Comparison of ENCODE assay signal across 16 cellular contexts in the genomic region with DNA sequence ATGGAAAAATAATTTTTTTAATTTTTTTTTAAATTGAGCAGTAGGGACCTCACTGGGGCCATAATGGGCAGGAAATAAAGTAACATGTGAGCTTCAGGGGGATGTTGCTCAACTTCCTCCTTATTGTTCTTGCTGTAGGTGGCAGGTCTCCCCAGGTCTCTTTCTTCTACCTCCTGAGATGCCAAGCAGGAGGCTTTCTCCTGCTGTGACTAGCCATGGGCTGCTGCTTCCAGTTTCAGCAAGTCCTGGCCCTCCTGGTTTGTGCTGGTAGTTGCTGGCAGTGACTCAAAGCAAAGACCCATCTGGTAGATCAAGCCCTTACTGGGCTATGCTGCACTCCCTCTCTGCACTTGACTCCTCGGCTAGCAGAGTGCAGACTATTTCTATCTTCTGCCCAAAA. TPM values are rescaled to one million over a fixed set of nuclear protein-coding genes. Genes with fewer than 3 reads are reported as not detected.
DNase-seq lines count a peak whose midpoint lies in the region; ATAC-seq lines count a peak whose summit lies in the region.
"Had no signal": no experiment of that assay in that cellular context is flagged by ENCODE, and none has a peak within 500 bp of the region (broad histone marks: within the 10 kb centered on the region; RNA-seq: fewer than 3 reads in every experiment).

No MANE protein-coding gene starts in this region.

- no peak overlapping the region for H3K27ac ChIP-seq in CD8-positive, alpha-beta memory T cell (ENCODE audit: low read depth, low read length)
- H3K27ac ChIP-seq: SK-N-MC had no signal

- H3K4me1 Mint-ChIP-seq in CD8-positive, alpha-beta memory T cell = peaks cover under 1 to 11% (median 3%) of the 10 kb centered on the region in 3 donors
- H3K4me1 Mint-ChIP-seq in activated naive CD8-positive, alpha-beta T cell treated with anti-CD3 and anti-CD28 coated beads for 36 hours = peaks cover 11% of the 10 kb centered on the region

- H3K4me3 ChIP-seq in CD8-positive, alpha-beta memory T cell (ENCODE audit: low read length) = no peak overlapping the region
- H3K4me3 ChIP-seq: SK-N-MC had no signal

- CTCF ChIA-PET in CD8-positive, alpha-beta memory T cell (lab: Charles Lee) = interaction anchor here (1.7 kb wide), 1 partner anchor 27 kb away, joined by 4 read pairs; no protein-coding TSS in a partner anchor

- H3K9me3 ChIP-seq in CD8-positive, alpha-beta memory T cell (ENCODE audit: low read length) = no peaks in the 10 kb centered on the region

- H3K9me3 Mint-ChIP-seq in CD8-positive, alpha-beta memory T cell = no peaks in the 10 kb centered on the region
- no peaks in the 10 kb centered on the region for H3K9me3 Mint-ChIP-seq in activated naive CD8-positive, alpha-beta T cell treated with anti-CD3 and anti-CD28 coated beads for 36 hours
- H3K9me3 Mint-ChIP-seq: activated T-helper 1 cell treated with anti-CD3 and anti-CD28 coated beads, Interleukin-12 subunit alpha, Interleukin-12 subunit beta, Interleukin-2, Interleukin-4 antibody, amounts not matched to agents 30 ng/mL and 10 ng/mL and 1 ng/mL, durations not matched to agents 14 hours and 24 hours and 36 hours; CD4-positive, CD25-positive, alpha-beta regulatory T cell had no signal

- peak overlapping the region in 1 of 7 donors; percentile 41 for H3K4me3 Mint-ChIP-seq in CD8-positive, alpha-beta memory T cell
- H3K4me3 Mint-ChIP-seq in activated naive CD8-positive, alpha-beta T cell treated with anti-CD3 and anti-CD28 coated beads for 36 hours = no peak overlapping the region
- H3K4me3 Mint-ChIP-seq: activated T-helper 1 cell treated with anti-CD3 and anti-CD28 coated beads, Interleukin-12 subunit alpha, Interleukin-12 subunit beta, Interleukin-2, Interleukin-4 antibody, amounts not matched to agents 30 ng/mL and 10 ng/mL and 1 ng/mL, durations not matched to agents 14 hours and 24 hours and 36 hours had no signal

- H3K27me3 Mint-ChIP-seq in CD8-positive, alpha-beta memory T cell = no peaks in the 10 kb centered on the region
- H3K27me3 Mint-ChIP-seq in activated naive CD8-positive, alpha-beta T cell treated with anti-CD3 and anti-CD28 coated beads for 36 hours = no peaks in the 10 kb centered on the region
- H3K27me3 Mint-ChIP-seq: CD4-positive, CD25-positive, alpha-beta regulatory T cell had no signal

- peak overlapping the region in 6 of 8 donors; percentile 17 to 94 (median 72) for H3K27ac Mint-ChIP-seq in CD8-positive, alpha-beta memory T cell
- H3K27ac Mint-ChIP-seq in activated naive CD8-positive, alpha-beta T cell treated with anti-CD3 and anti-CD28 coated beads for 36 hours = peak overlapping the region; percentile 57
- H3K27ac Mint-ChIP-seq: activated T-helper 1 cell treated with anti-CD3 and anti-CD28 coated beads, Interleukin-12 subunit alpha, Interleukin-12 subunit beta, Interleukin-2, Interleukin-4 antibody, amounts not matched to agents 30 ng/mL and 10 ng/mL and 1 ng/mL, durations not matched to agents 14 hours and 24 hours and 36 hours had no signal

- no peaks in the 10 kb centered on the region for H3K4me1 ChIP-seq in CD8-positive, alpha-beta memory T cell (ENCODE audit: insufficient read depth, low read length)

- ATAC-seq in HG03159 (IDR thresholded peaks at IDR 0.05; ENCODE audit: unreplicated experiment) (no peak), GM18517 (IDR thresholded peaks at IDR 0.05; ENCODE audit: unreplicated experiment) (no peak), left lobe of liver (no peak), HG03039 (IDR thresholded peaks at IDR 0.05; ENCODE audit: unreplicated experiment) (no peak)

- POLR2A ChIA-PET in CD8-positive, alpha-beta memory T cell (lab: Charles Lee) = no interaction called here

- H3K36me3 ChIP-seq in CD8-positive, alpha-beta memory T cell (ENCODE audit: insufficient read depth, low read length) = no peaks in the 10 kb centered on the region

- H3K27me3 ChIP-seq in CD8-positive, alpha-beta memory T cell (ENCODE audit: insufficient read depth, low read length, poor library complexity, severe bottlenecking) = no peaks in the 10 kb centered on the region

- DNase-seq in CD8-positive, alpha-beta memory T cell = no peak
- DNase-seq in Kasumi-1 (lab: John Stamatoyannopoulos, UW) (peak; percentile 51 to 65), lung microvascular endothelial cell (ENCODE audit: low read depth in 2 of 2) (peak; percentile 53 to 72), left lobe of liver (ENCODE audit: low spot score) (no peak)
- DNase-seq in activated naive CD8-positive, alpha-beta T cell treated with anti-CD3 and anti-CD28 coated beads for 36 hours = no peak
- DNase-seq: activated CD4-positive, CD25-positive, alpha-beta regulatory T cell; head of caudate nucleus; NCI-H2029 treated with DMSO at 0.1 percent for 48 hours had no signal

- no peaks in the 10 kb centered on the region for H3K36me3 Mint-ChIP-seq in CD8-positive, alpha-beta memory T cell
- no peaks in the 10 kb centered on the region for H3K36me3 Mint-ChIP-seq in activated naive CD8-positive, alpha-beta T cell treated with anti-CD3 and anti-CD28 coated beads for 36 hours
- H3K36me3 Mint-ChIP-seq: CD4-positive, CD25-positive, alpha-beta regulatory T cell had no signal

RNA-seq across cellular contexts. Expression of gene DPEP2NB, which starts 2.3 kb away (rescaled TPM):
- total RNA-seq in CD8-positive, alpha-beta memory T cell = not detected
- polyA plus RNA-seq in CD8-positive, alpha-beta memory T cell = not detected
- total RNA-seq in activated naive CD8-positive, alpha-beta T cell treated with anti-CD3 and anti-CD28 coated beads for 36 hours = not detected
- total RNA-seq in lung microvascular endothelial cell (under 0.01 TPM in 1 of 2 replicates, not detected in the other), left lobe of liver (not detected)
- total RNA-seq: activated T-helper 1 cell treated with anti-CD3 and anti-CD28 coated beads, Interleukin-12 subunit alpha, Interleukin-12 subunit beta, Interleukin-2, Interleukin-4 antibody, amounts not matched to agents 30 ng/mL and 10 ng/mL and 1 ng/mL, durations not matched to agents 14 hours and 24 hours and 36 hours; CD4-positive, CD25-positive, alpha-beta regulatory T cell; skeletal muscle tissue had no signal
- polyA plus RNA-seq: CD4-positive, CD25-positive, alpha-beta regulatory T cell; neural cell had no signal

RNA-seq across cellular contexts. Expression of gene DDX28, which starts 9.6 kb away (rescaled TPM):
- total RNA-seq in CD8-positive, alpha-beta memory T cell = 10 to 100 TPM; 28.3 to 29.2 TPM
- 31.5 TPM for polyA plus RNA-seq in CD8-positive, alpha-beta memory T cell
- total RNA-seq in activated naive CD8-positive, alpha-beta T cell treated with anti-CD3 and anti-CD28 coated beads for 36 hours = 10 to 100 TPM; 32.0 to 32.3 TPM
- total RNA-seq in lung microvascular endothelial cell (12.0 and 19.8 TPM in 2 replicates), left lobe of liver (5.1 TPM)

RNA-seq across cellular contexts. Expression of gene DUS2, which starts 9.6 kb away (rescaled TPM):
- 10 to 100 TPM; 31.3 to 32.2 TPM for total RNA-seq in CD8-positive, alpha-beta memory T cell
- 15.3 TPM for polyA plus RNA-seq in CD8-positive, alpha-beta memory T cell
- total RNA-seq in activated naive CD8-positive, alpha-beta T cell treated with anti-CD3 and anti-CD28 coated beads for 36 hours = 10 to 100 TPM; 34.6 to 39.1 TPM
- 13.7 and 17.7 TPM in 2 replicates for total RNA-seq in lung microvascular endothelial cell
- 7.6 TPM for total RNA-seq in left lobe of liver

RNA-seq across cellular contexts. Expression of gene DPEP2, which starts 14.2 kb away (rescaled TPM):
- total RNA-seq in CD8-positive, alpha-beta memory T cell = 1 to 10 TPM; 6.2 to 6.4 TPM
- polyA plus RNA-seq in CD8-positive, alpha-beta memory T cell = 34.0 TPM
- 1 to 10 TPM; 1.8 to 2.7 TPM for total RNA-seq in activated naive CD8-positive, alpha-beta T cell treated with anti-CD3 and anti-CD28 coated beads for 36 hours
- total RNA-seq in lung microvascular endothelial cell (3.3 and 8.9 TPM in 2 replicates), left lobe of liver (1.0 TPM)
- polyA plus RNA-seq: neural cell had no signal

RNA-seq across cellular contexts. Expression of gene DPEP3, which starts 33.1 kb away (rescaled TPM):
- total RNA-seq in CD8-positive, alpha-beta memory T cell = under 1 TPM; 0.18 TPM
- polyA plus RNA-seq in CD8-positive, alpha-beta memory T cell = 0.10 TPM
- under 1 TPM; 0.29 to 0.42 TPM for total RNA-seq in activated naive CD8-positive, alpha-beta T cell treated with anti-CD3 and anti-CD28 coated beads for 36 hours
- 0.20 TPM in 1 of 2 replicates, not detected in the other for total RNA-seq in lung microvascular endothelial cell
- total RNA-seq in left lobe of liver = not detected
- total RNA-seq: activated T-helper 1 cell treated with anti-CD3 and anti-CD28 coated beads, Interleukin-12 subunit alpha, Interleukin-12 subunit beta, Interleukin-2, Interleukin-4 antibody, amounts not matched to agents 30 ng/mL and 10 ng/mL and 1 ng/mL, durations not matched to agents 14 hours and 24 hours and 36 hours; skeletal muscle tissue had no signal
- polyA plus RNA-seq: neural cell had no signal

Comparison
In these comparisons a context has a peak if more than half of its experiments do, and no peak if none do; other contexts are left out.
1. DNase-seq: peak in Kasumi-1 (2 of 2) and lung microvascular endothelial cell (2 of 2); none in CD8-positive, alpha-beta memory T cell (0 of 5), activated naive CD8-positive, alpha-beta T cell treated with anti-CD3 and anti-CD28 coated beads for 36 hours (single experiment) and left lobe of liver (single experiment).